In the genomic region with DNA sequence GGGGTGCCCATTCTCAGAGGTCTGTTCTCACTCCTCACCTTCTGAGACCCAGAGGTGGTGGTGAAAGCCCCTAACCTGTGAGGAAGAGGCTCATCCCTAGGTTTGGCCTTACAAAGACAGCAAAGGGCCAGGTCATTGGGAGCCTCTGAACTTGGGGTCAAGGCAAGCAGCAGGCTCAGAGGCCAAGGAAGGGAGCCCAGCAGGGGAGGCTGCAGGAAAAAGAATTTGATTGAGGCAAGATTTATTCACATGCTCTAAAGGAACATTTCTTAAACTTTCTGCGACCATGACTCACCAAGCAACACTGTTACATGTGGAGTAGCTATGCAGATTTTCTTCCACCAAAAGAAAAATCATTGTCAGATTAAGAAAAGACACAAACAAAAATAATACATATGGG, we compare ENCODE assay signal across 25 cellular contexts.
DNase-seq lines count a peak whose midpoint lies in the region; ATAC-seq, FAIRE-seq and TF ChIP-seq lines count a peak whose summit lies in the region.
"Had no signal": no experiment of that assay in that cellular context is flagged by ENCODE, and none has a peak within 500 bp of the region (broad histone marks: within the 10 kb centered on the region; RNA-seq: fewer than 3 reads in every experiment).

No MANE protein-coding gene starts in this region.

- no peak overlapping the region for H3K27ac Mint-ChIP-seq in activated CD4-positive, alpha-beta T cell treated with anti-CD3 and anti-CD28 coated beads for 36 hours
- no peak overlapping the region for H3K27ac Mint-ChIP-seq in astrocyte (ENCODE audit: unreplicated experiment)
- H3K27ac Mint-ChIP-seq: activated naive CD8-positive, alpha-beta T cell; CD14-positive monocyte had no signal

- H3K4me3 Mint-ChIP-seq in activated CD4-positive, alpha-beta T cell treated with anti-CD3 and anti-CD28 coated beads for 36 hours: no peak overlapping the region
- H3K4me3 Mint-ChIP-seq in astrocyte (ENCODE audit: unreplicated experiment): no peak overlapping the region
- H3K4me3 Mint-ChIP-seq: activated CD8-positive, alpha-beta T cell treated with anti-CD3 and anti-CD28 coated beads, Interleukin-2, amount 10 ng/mL, durations not matched to agents 7 days and 5 days; activated naive CD8-positive, alpha-beta T cell; activated T-cell treated with anti-CD3 and anti-CD28 coated beads, Interleukin-2, amount 50 U/mL, for 4 hours; CD14-positive monocyte; neural crest cell had no signal

- H3K27ac ChIP-seq in astrocyte (ENCODE audit: low read depth, low read length): no peak overlapping the region
- H3K27ac ChIP-seq: KMS-11, WERI-Rb-1 had no signal

- H3K36me3 ChIP-seq in astrocyte (ENCODE audit: insufficient read depth, low read length): no peaks in the 10 kb centered on the region
- H3K36me3 ChIP-seq: WERI-Rb-1 had no signal

- H4K20me1 ChIP-seq in astrocyte (ENCODE audit: insufficient read depth, low read length): no peaks in the 10 kb centered on the region

- no peaks in the 10 kb centered on the region for H3K27me3 ChIP-seq in astrocyte (ENCODE audit: insufficient read depth, low read length)

- no peak for TF ChIP-seq CTCF in astrocyte (IDR thresholded peaks at IDR 0.05; ENCODE audit: insufficient read depth, low read depth, low read length)

- peaks cover 2% of the 10 kb centered on the region for H3K9me3 Mint-ChIP-seq in activated CD4-positive, alpha-beta T cell treated with anti-CD3 and anti-CD28 coated beads for 36 hours (ENCODE audit: low read depth)
- no peaks in the 10 kb centered on the region for H3K9me3 Mint-ChIP-seq in astrocyte (ENCODE audit: unreplicated experiment)
- H3K9me3 Mint-ChIP-seq: activated T-cell treated with anti-CD3 and anti-CD28 coated beads, Interleukin-2, amount 50 U/mL, for 4 hours; neural crest cell had no signal

- no peak overlapping the region for H3K4me3 ChIP-seq in astrocyte (ENCODE audit: insufficient read depth, low read depth, low read length)

- FAIRE-seq in astrocyte (lab: Jason Lieb, UNC) (no peak), urothelium cell line (lab: Jason Lieb, UNC) (no peak)
- FAIRE-seq: GM18507 had no signal

- intact Hi-C loops in activated CD4-positive, alpha-beta T cell treated with anti-CD3 and anti-CD28 coated beads for 36 hours (cut with DNase I, micrococcal nuclease): loop anchor here in 1 of 2 experiments (10.0 kb wide), 1 partner anchor 451 kb away; no protein-coding TSS in a partner anchor

- POLR2A ChIA-PET in activated CD4-positive, alpha-beta T cell treated with anti-CD3 and anti-CD28 coated beads for 36 hours (lab: Charles Lee): no interaction called here

- no peaks in the 10 kb centered on the region for H3K9me3 ChIP-seq in astrocyte (ENCODE audit: insufficient read depth, low read depth, low read length)

- H3K4me2 ChIP-seq in astrocyte (ENCODE audit: low read length): no peak overlapping the region
- H3K4me2 ChIP-seq: KMS-11 had no signal

- no peaks in the 10 kb centered on the region for H3K79me2 ChIP-seq in astrocyte (ENCODE audit: insufficient read depth, low read length)

- no peak overlapping the region for H2AFZ ChIP-seq in astrocyte (ENCODE audit: low read depth, low read length)

- ATAC-seq in activated CD4-positive, alpha-beta T cell treated with anti-CD3 and anti-CD28 coated beads for 36 hours: no peak
- no peak for ATAC-seq in HG02973 (IDR thresholded peaks at IDR 0.05; ENCODE audit: unreplicated experiment)
- ATAC-seq: activated CD8-positive, alpha-beta T cell treated with anti-CD3 and anti-CD28 coated beads, Interleukin-2, amount 10 ng/mL, durations not matched to agents 7 days and 5 days; activated T-cell treated with anti-CD3 and anti-CD28 coated beads, Interleukin-2, amount 50 U/mL, for 4 hours; HCT116 had no signal

- no peak overlapping the region for H3K9ac ChIP-seq in astrocyte (ENCODE audit: low read length)
- H3K9ac ChIP-seq: KMS-11 had no signal

- H3K36me3 Mint-ChIP-seq in activated CD4-positive, alpha-beta T cell treated with anti-CD3 and anti-CD28 coated beads for 36 hours (ENCODE audit: low read depth): no peaks in the 10 kb centered on the region
- no peaks in the 10 kb centered on the region for H3K36me3 Mint-ChIP-seq in astrocyte (ENCODE audit: low read depth, unreplicated experiment)
- H3K36me3 Mint-ChIP-seq: activated naive CD8-positive, alpha-beta T cell; CD14-positive monocyte had no signal

- peaks cover 8% of the 10 kb centered on the region for H3K4me1 Mint-ChIP-seq in activated CD4-positive, alpha-beta T cell treated with anti-CD3 and anti-CD28 coated beads for 36 hours
- peaks cover 3% of the 10 kb centered on the region for H3K4me1 Mint-ChIP-seq in astrocyte (ENCODE audit: low read depth, unreplicated experiment)
- H3K4me1 Mint-ChIP-seq: CD14-positive monocyte had no signal

- H3K4me1 ChIP-seq in astrocyte (ENCODE audit: insufficient read depth, low read length): no peaks in the 10 kb centered on the region

- peak; percentile 9 for DNase-seq in activated CD4-positive, alpha-beta T cell treated with anti-CD3 and anti-CD28 coated beads for 36 hours
- DNase-seq in activated CD4-positive, alpha-beta T cell treated with anti-CD3 and anti-CD28 coated beads for 4 hours: no peak
- peak; percentile 8 for DNase-seq in astrocyte (ENCODE audit: low read depth)
- DNase-seq in fibroblast of peridontal ligament (ENCODE audit: extremely low read depth): peak; percentile 71
- peak; percentile 10 for DNase-seq in smooth muscle cell of the brain vasculature (ENCODE audit: low read depth, low spot score)
- DNase-seq in NCI-H2227 (lab: John Stamatoyannopoulos, UW; ENCODE audit: unreplicated experiment): no peak
- no peak for DNase-seq in urothelium cell line (ENCODE audit: low spot score)
- DNase-seq: 8988T; activated T-cell treated with anti-CD3 and anti-CD28 coated beads, Interleukin-2, amount 50 U/mL, for 4 hours; central memory CD4-positive, alpha-beta T cell; effector CD8-positive, alpha-beta T cell; hypothalamus; NCI-H1092 treated with DMSO at 0.1 percent for 48 hours; NCI-H2107; NCI-H524 treated with DMSO at 0.1 percent for 48 hours; SHP77; WERI-Rb-1 had no signal

- CTCF ChIA-PET in activated CD4-positive, alpha-beta T cell treated with anti-CD3 and anti-CD28 coated beads for 36 hours (lab: Charles Lee): interaction anchor here (0.5 to 1.5 kb wide), 5 partner anchors 60 to 309 kb away, joined by 3 to 6 read pairs (median 3); a partner anchor contains a TSS

- no peaks in the 10 kb centered on the region for H3K27me3 Mint-ChIP-seq in activated CD4-positive, alpha-beta T cell treated with anti-CD3 and anti-CD28 coated beads for 36 hours
- H3K27me3 Mint-ChIP-seq in astrocyte (ENCODE audit: low read depth, unreplicated experiment): peaks cover 8% of the 10 kb centered on the region
- H3K27me3 Mint-ChIP-seq: activated naive CD8-positive, alpha-beta T cell had no signal

Comparison
In these comparisons a context has a peak if more than half of its experiments do, and no peak if none do; other contexts are left out.
1. DNase-seq: peak in activated CD4-positive, alpha-beta T cell treated with anti-CD3 and anti-CD28 coated beads for 36 hours (single experiment), astrocyte (single experiment), fibroblast of peridontal ligament (single experiment) and smooth muscle cell of the brain vasculature (single experiment); none in activated CD4-positive, alpha-beta T cell treated with anti-CD3 and anti-CD28 coated beads for 4 hours (0 of 2), NCI-H2227 (single experiment) and urothelium cell line (single experiment).